ENCODE assay signal across 13 cellular contexts in genomic region chr2:121999273-121999672, GRCh38.
DNase-seq lines count a peak whose midpoint lies in the region; ATAC-seq and TF ChIP-seq lines count a peak whose summit lies in the region.
"Had no signal": no experiment of that assay in that cellular context is flagged by ENCODE, and none has a peak within 500 bp of the region (broad histone marks: within the 10 kb centered on the region; RNA-seq: fewer than 3 reads in every experiment).

No MANE protein-coding gene starts in this region.

- H3K36me3 Mint-ChIP-seq in glutamatergic neuron (ENCODE audit: unreplicated experiment) = no peaks in the 10 kb centered on the region
- H3K36me3 Mint-ChIP-seq in CD4-positive, alpha-beta T cell (ENCODE audit: low read depth) = no peaks in the 10 kb centered on the region
- H3K36me3 Mint-ChIP-seq: memory B cell had no signal

- POLR2A ChIA-PET in HEK293 (lab: Yijun Ruan, JAX) = interaction anchor here (0.6 kb wide), 1 partner anchor 263 kb away, joined by 6 read pairs; the partner anchor contains the start of gene NIFK
- POLR2A ChIA-PET in CD4-positive, alpha-beta T cell (lab: Charles Lee) = no interaction called here

- peaks cover 3% of the 10 kb centered on the region for H3K9me3 Mint-ChIP-seq in glutamatergic neuron (ENCODE audit: unreplicated experiment)
- H3K9me3 Mint-ChIP-seq in CD4-positive, alpha-beta T cell = no peaks in the 10 kb centered on the region
- H3K9me3 Mint-ChIP-seq: memory B cell had no signal

- CTCF ChIA-PET in HEK293 (lab: Yijun Ruan, JAX) = interaction anchor here (0.6 to 0.7 kb wide), 3 partner anchors 101 to 533 kb away, joined by 3 read pairs; no protein-coding TSS in a partner anchor
- CTCF ChIA-PET in CD4-positive, alpha-beta T cell (lab: Charles Lee) = no interaction called here

- intact Hi-C loops in CD4-positive, alpha-beta T cell (cut with DNase I, micrococcal nuclease) = no loop called here

- peak overlapping the region; percentile 62 for H3K27ac ChIP-seq in HEK293 (ENCODE audit: extremely low read depth, low read depth, low read length)
- H3K27ac ChIP-seq in CD4-positive, alpha-beta T cell (ENCODE audit: low read depth, low read length) = no peak overlapping the region
- H3K27ac ChIP-seq: SJSA1, skin epidermis had no signal

- peak; percentile 11 for DNase-seq in AG10803 (ENCODE audit: low read depth)
- peak; percentile 75 for DNase-seq in RPMI7951 (ENCODE audit: low read depth)
- peak; percentile 4 for DNase-seq in fibroblast of the aortic adventitia (ENCODE audit: low read depth)
- no peak for DNase-seq in glutamatergic neuron
- DNase-seq in GM19238 (ENCODE audit: insufficient read length, low spot score) = no peak
- DNase-seq in NCI-H2196 treated with DMSO at 0.1 percent for 48 hours (lab: John Stamatoyannopoulos, UW; ENCODE audit: unreplicated experiment) = no peak
- DNase-seq in CD4-positive, alpha-beta T cell = no peak
- DNase-seq: amniotic stem cell, C1 segment of cervical spinal cord had no signal

- H3K9me3 ChIP-seq in HEK293 (ENCODE audit: control insufficient read depth, insufficient read depth, low read depth, low read length) = no peaks in the 10 kb centered on the region
- H3K9me3 ChIP-seq in CD4-positive, alpha-beta T cell (ENCODE audit: control insufficient read depth, low read length) = no peaks in the 10 kb centered on the region
- H3K9me3 ChIP-seq: SJSA1 had no signal

- H3K27me3 Mint-ChIP-seq in glutamatergic neuron (ENCODE audit: unreplicated experiment) = peaks cover 3% of the 10 kb centered on the region
- H3K27me3 Mint-ChIP-seq in CD4-positive, alpha-beta T cell = peaks cover 23% of the 10 kb centered on the region

- H3K4me3 ChIP-seq in AG10803 (ENCODE audit: low read length) (no peak overlapping the region), HEK293 (ENCODE audit: low read depth, low read length) (no peak overlapping the region), fibroblast of the aortic adventitia (ENCODE audit: low read depth, low read length) (no peak overlapping the region)
- H3K4me3 ChIP-seq: SJSA1, skin epidermis had no signal

- TF ChIP-seq CTCF in AG10803 (conservative IDR thresholded peaks at IDR 0.05; ENCODE audit: low read length) (no peak), HEK293 (tag by site-specific recombination; IDR thresholded peaks at IDR 0.05) (no peak), fibroblast of the aortic adventitia (IDR thresholded peaks at IDR 0.05; ENCODE audit: insufficient read depth, low read length) (no peak), glutamatergic neuron (IDR thresholded peaks at IDR 0.05; ENCODE audit: partially characterized antibody, unreplicated experiment) (no peak)
- no peak for TF ChIP-seq CTCF in CD4-positive, alpha-beta T cell (IDR thresholded peaks at IDR 0.05)

- peaks cover 13% of the 10 kb centered on the region for H3K4me1 ChIP-seq in HEK293 (ENCODE audit: control insufficient read depth, insufficient read depth, low read length)
- H3K4me1 ChIP-seq: SJSA1 had no signal

- H3K4me3 Mint-ChIP-seq in glutamatergic neuron (ENCODE audit: unreplicated experiment) = no peak overlapping the region
- no peak overlapping the region for H3K4me3 Mint-ChIP-seq in CD4-positive, alpha-beta T cell
- H3K4me3 Mint-ChIP-seq: memory B cell had no signal

- no peaks in the 10 kb centered on the region for H3K27me3 ChIP-seq in CD4-positive, alpha-beta T cell (ENCODE audit: control insufficient read depth, insufficient read depth, low read length)
- H3K27me3 ChIP-seq: SJSA1 had no signal

- no peak for ATAC-seq in CD4-positive, alpha-beta T cell (ENCODE audit: poor library complexity)

- no peaks in the 10 kb centered on the region for H3K36me3 ChIP-seq in HEK293 (ENCODE audit: control insufficient read depth in 2 of 2, insufficient read depth in 1 of 2, low read length in 2 of 2)
- H3K36me3 ChIP-seq: SJSA1 had no signal

- no peaks in the 10 kb centered on the region for H3K4me1 Mint-ChIP-seq in glutamatergic neuron (ENCODE audit: low read depth, unreplicated experiment)
- no peaks in the 10 kb centered on the region for H3K4me1 Mint-ChIP-seq in CD4-positive, alpha-beta T cell (ENCODE audit: low read depth)
- H3K4me1 Mint-ChIP-seq: memory B cell had no signal

- no peak overlapping the region for H3K27ac Mint-ChIP-seq in glutamatergic neuron (ENCODE audit: unreplicated experiment)
- H3K27ac Mint-ChIP-seq in CD4-positive, alpha-beta T cell = no peak overlapping the region
- H3K27ac Mint-ChIP-seq: memory B cell had no signal

TF ChIP-seq in HEK293, 187 proteins besides CTCF, POLR2A, EP300 and RAD21:
- TF ChIP-seq ZNF341 (tag by site-specific recombination; IDR thresholded peaks at IDR 0.05; ENCODE audit: low read depth) (peak; percentile 52), FEZF1 (tag by site-specific recombination; IDR thresholded peaks at IDR 0.05) (peak; percentile 43; the same call in 1 of the 2 replicates), ZIC2 (tag by site-specific recombination; IDR thresholded peaks at IDR 0.05) (peak; percentile 70), ZNF704 (tag by site-specific recombination; IDR thresholded peaks at IDR 0.05) (no peak), ZNF692 (tag by site-specific recombination; IDR thresholded peaks at IDR 0.05) (no peak), WT1 (tag by site-specific recombination; IDR thresholded peaks at IDR 0.05) (peak; percentile 58; the same call in 1 of the 2 replicates), ZNF280C (tag by site-specific recombination; IDR thresholded peaks at IDR 0.05) (no peak), OSR2 (tag by site-specific recombination; IDR thresholded peaks at IDR 0.05) (peak; percentile 91), PRDM6 (tag by site-specific recombination; IDR thresholded peaks at IDR 0.05) (peak; percentile 57), ZNF169 (tag by site-specific recombination; IDR thresholded peaks at IDR 0.05) (no peak), TCF7L2 (IDR thresholded peaks at IDR 0.05; ENCODE audit: borderline replicate concordance, low read depth, low read length) (peak; percentile 68), IKZF3 (tag by site-specific recombination; IDR thresholded peaks at IDR 0.05) (0 out of 2 replicates have a peak, but pooled peaks have one; percentile 34), GLIS1 (tag by site-specific recombination; IDR thresholded peaks at IDR 0.05) (peak; percentile 51; the same call in 1 of the 2 replicates), TRIM28 (IDR thresholded peaks at IDR 0.05; ENCODE audit: borderline replicate concordance, low read length) (peak; percentile 76), ZNF600 (tag by site-specific recombination; IDR thresholded peaks at IDR 0.05) (peak; percentile 76; the same call in 1 of the 2 replicates)

Comparison
In these comparisons a context has a peak if more than half of its experiments do, and no peak if none do; other contexts are left out.
1. DNase-seq: peak in AG10803 (single experiment), RPMI7951 (single experiment) and fibroblast of the aortic adventitia (single experiment); none in glutamatergic neuron (single experiment), GM19238 (single experiment), NCI-H2196 treated with DMSO at 0.1 percent for 48 hours (single experiment) and CD4-positive, alpha-beta T cell (0 of 10).